ENCODE assay signal across 11 cellular contexts in genomic region chr13:73325351-73326214, GRCh38.
DNase-seq lines count a peak whose midpoint lies in the region; ATAC-seq, FAIRE-seq and TF ChIP-seq lines count a peak whose summit lies in the region.
"Had no signal": no experiment of that assay in that cellular context is flagged by ENCODE, and none has a peak within 500 bp of the region (broad histone marks: within the 10 kb centered on the region; RNA-seq: fewer than 3 reads in every experiment).

No MANE protein-coding gene starts in this region.

- H3K27ac ChIP-seq in right cardiac atrium (ENCODE audit: low read length): no peak overlapping the region

- intact Hi-C loops in right cardiac atrium (cut with DNase I): no loop called here

- no peak overlapping the region for H3K4me3 ChIP-seq in MG63
- no peak overlapping the region for H3K4me3 ChIP-seq in right cardiac atrium (ENCODE audit: low read length)

- H3K27me3 ChIP-seq in MG63: no peaks in the 10 kb centered on the region
- no peaks in the 10 kb centered on the region for H3K27me3 ChIP-seq in right cardiac atrium (ENCODE audit: control insufficient read depth, insufficient read depth)

- no peak for TF ChIP-seq POLR2A in H54 (IDR thresholded peaks at IDR 0.05; ENCODE audit: low read depth, low read length)

- H3K4me1 ChIP-seq in right cardiac atrium (ENCODE audit: control insufficient read depth, insufficient read depth, low read length): no peaks in the 10 kb centered on the region

- no peak for DNase-seq in H54 (ENCODE audit: insufficient read length, low spot score)
- DNase-seq in LoVo (ENCODE audit: low spot score): peak; percentile 79
- DNase-seq in left lobe of liver (ENCODE audit: low spot score): peak; percentile 56
- DNase-seq in stimulated activated naive CD4-positive, alpha-beta T cell (lab: John Stamatoyannopoulos, UW): no peak
- DNase-seq in RKO (ENCODE audit: low spot score): no peak
- DNase-seq in MG63: no peak
- DNase-seq in right cardiac atrium: no peak
- DNase-seq: central memory CD4-positive, alpha-beta T cell; hippocampal formation; SK-N-SH had no signal

- H3K9me3 ChIP-seq in MG63: no peaks in the 10 kb centered on the region
- no peaks in the 10 kb centered on the region for H3K9me3 ChIP-seq in right cardiac atrium (ENCODE audit: control insufficient read depth, low read length)
- H3K9me3 ChIP-seq: SK-N-SH had no signal

- 63% methylated on average over 10 of the region's 10 CpGs for WGBS in right cardiac atrium

- FAIRE-seq in H54 (lab: Jason Lieb, UNC): peak; percentile 74

- H3K36me3 ChIP-seq in MG63: no peaks in the 10 kb centered on the region

- ATAC-seq in GM18508 (IDR thresholded peaks at IDR 0.05; ENCODE audit: insufficient read depth, unreplicated experiment) (peak; percentile 80), left lobe of liver (peak; percentile 87), right cardiac atrium (no peak)

Comparison
In these comparisons a context has a peak if more than half of its experiments do, and no peak if none do; other contexts are left out.
1. ATAC-seq: peak in GM18508 (single experiment) and left lobe of liver (single experiment); none in right cardiac atrium (0 of 2).
2. DNase-seq: peak in LoVo (single experiment) and left lobe of liver (single experiment); none in H54 (single experiment), stimulated activated naive CD4-positive, alpha-beta T cell (0 of 6), RKO (single experiment), MG63 (single experiment) and right cardiac atrium (0 of 3).